Comparison of ENCODE assay signal across 1 cellular context in the genomic region with DNA sequence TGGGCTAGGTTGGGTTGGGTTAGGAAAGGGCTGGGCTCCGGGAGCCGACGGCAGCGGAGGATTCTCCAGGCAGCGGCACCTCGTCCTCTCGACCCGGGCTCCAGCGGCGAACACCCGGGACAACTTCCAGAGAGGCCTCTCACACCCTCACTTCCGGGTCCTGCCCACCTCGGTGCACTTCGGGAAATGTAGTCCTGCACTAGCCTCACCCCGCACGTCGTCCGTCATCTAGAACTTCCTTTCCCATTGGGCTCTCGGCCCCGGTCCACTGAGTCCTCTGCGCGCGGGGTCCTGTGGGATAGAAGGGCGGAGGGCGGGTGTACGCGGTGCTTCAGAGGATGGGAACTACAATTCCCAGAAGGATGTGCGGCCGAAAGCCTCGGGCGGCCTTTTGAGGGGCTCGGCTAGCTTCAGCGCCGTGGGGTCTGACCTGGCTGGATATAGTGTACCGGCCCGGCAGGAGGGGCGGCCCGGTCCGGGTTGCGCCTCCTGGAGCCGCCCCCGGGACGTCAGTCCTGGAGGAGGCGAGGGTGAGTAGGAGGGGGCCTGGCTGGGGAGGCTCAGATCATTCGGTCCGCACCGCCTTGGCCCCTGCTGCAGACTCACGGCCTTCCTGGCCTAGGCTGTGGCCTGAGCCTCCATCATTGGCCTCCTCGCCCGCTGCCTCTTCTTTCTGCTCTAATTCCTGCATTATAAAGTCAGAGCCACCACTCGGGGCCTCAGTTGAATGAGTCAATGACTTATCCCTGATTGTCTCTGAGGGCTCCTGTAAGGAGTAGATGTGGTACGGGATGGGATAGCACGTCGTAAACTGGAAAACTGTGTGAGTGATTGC.
TF ChIP-seq lines count a peak whose summit lies in the region.

A gene (minus strand): TSS at position 114 of the 835 bp plus-strand sequence. CDS start 160 bp downstream, outside the sequence.
A gene with protein sequence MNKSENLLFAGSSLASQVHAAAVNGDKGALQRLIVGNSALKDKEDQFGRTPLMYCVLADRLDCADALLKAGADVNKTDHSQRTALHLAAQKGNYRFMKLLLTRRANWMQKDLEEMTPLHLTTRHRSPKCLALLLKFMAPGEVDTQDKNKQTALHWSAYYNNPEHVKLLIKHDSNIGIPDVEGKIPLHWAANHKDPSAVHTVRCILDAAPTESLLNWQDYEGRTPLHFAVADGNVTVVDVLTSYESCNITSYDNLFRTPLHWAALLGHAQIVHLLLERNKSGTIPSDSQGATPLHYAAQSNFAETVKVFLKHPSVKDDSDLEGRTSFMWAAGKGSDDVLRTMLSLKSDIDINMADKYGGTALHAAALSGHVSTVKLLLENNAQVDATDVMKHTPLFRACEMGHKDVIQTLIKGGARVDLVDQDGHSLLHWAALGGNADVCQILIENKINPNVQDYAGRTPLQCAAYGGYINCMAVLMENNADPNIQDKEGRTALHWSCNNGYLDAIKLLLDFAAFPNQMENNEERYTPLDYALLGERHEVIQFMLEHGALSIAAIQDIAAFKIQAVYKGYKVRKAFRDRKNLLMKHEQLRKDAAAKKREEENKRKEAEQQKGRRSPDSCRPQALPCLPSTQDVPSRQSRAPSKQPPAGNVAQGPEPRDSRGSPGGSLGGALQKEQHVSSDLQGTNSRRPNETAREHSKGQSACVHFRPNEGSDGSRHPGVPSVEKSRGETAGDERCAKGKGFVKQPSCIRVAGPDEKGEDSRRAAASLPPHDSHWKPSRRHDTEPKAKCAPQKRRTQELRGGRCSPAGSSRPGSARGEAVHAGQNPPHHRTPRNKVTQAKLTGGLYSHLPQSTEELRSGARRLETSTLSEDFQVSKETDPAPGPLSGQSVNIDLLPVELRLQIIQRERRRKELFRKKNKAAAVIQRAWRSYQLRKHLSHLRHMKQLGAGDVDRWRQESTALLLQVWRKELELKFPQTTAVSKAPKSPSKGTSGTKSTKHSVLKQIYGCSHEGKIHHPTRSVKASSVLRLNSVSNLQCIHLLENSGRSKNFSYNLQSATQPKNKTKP (plus strand): TSS at position 357 of the 835 bp plus-strand sequence. CDS start 5,279 bp downstream, outside the sequence.

TF ChIP-seq in HepG2, 621 proteins besides CTCF, POLR2A, EP300 and RAD21 (continued from another document and continues in another):
- TF ChIP-seq, protein P1, sequence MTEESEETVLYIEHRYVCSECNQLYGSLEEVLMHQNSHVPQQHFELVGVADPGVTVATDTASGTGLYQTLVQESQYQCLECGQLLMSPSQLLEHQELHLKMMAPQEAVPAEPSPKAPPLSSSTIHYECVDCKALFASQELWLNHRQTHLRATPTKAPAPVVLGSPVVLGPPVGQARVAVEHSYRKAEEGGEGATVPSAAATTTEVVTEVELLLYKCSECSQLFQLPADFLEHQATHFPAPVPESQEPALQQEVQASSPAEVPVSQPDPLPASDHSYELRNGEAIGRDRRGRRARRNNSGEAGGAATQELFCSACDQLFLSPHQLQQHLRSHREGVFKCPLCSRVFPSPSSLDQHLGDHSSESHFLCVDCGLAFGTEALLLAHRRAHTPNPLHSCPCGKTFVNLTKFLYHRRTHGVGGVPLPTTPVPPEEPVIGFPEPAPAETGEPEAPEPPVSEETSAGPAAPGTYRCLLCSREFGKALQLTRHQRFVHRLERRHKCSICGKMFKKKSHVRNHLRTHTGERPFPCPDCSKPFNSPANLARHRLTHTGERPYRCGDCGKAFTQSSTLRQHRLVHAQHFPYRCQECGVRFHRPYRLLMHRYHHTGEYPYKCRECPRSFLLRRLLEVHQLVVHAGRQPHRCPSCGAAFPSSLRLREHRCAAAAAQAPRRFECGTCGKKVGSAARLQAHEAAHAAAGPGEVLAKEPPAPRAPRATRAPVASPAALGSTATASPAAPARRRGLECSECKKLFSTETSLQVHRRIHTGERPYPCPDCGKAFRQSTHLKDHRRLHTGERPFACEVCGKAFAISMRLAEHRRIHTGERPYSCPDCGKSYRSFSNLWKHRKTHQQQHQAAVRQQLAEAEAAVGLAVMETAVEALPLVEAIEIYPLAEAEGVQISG (CRISPR knock-in tag; IDR thresholded peaks at IDR 0.05), result peak; percentile 98
- no peak for TF ChIP-seq IRX3 (CRISPR knock-in tag; IDR thresholded peaks at IDR 0.05; ENCODE audit: borderline replicate concordance, low read depth)
- TF ChIP-seq ZNF256 (CRISPR knock-in tag; conservative IDR thresholded peaks at IDR 0.05), result no peak
- 0 out of 2 replicates have a peak, but pooled peaks have one; percentile 55 for TF ChIP-seq HES4 (CRISPR knock-in tag; IDR thresholded peaks at IDR 0.05; ENCODE audit: borderline replicate concordance)
- peak; percentile 0; the same call in 1 of the 2 replicates for TF ChIP-seq ZNF605 (CRISPR knock-in tag; IDR thresholded peaks at IDR 0.05)
- no peak; the same call in 1 of the 2 replicates for TF ChIP-seq ARNTL (CRISPR knock-in tag; IDR thresholded peaks at IDR 0.05)
- TF ChIP-seq MXD4 (CRISPR knock-in tag; IDR thresholded peaks at IDR 0.05), result 0 out of 2 replicates have a peak, but pooled peaks have one; percentile 26
- TF ChIP-seq ZNF652 (CRISPR knock-in tag; IDR thresholded peaks at IDR 0.05; ENCODE audit: borderline replicate concordance, low read depth), result no peak
- TF ChIP-seq HOXA9 (CRISPR knock-in tag; IDR thresholded peaks at IDR 0.05; ENCODE audit: borderline replicate concordance), result no peak
- no peak for TF ChIP-seq ZNF616 (CRISPR knock-in tag; IDR thresholded peaks at IDR 0.05; ENCODE audit: low read depth)
- TF ChIP-seq, protein P2, sequence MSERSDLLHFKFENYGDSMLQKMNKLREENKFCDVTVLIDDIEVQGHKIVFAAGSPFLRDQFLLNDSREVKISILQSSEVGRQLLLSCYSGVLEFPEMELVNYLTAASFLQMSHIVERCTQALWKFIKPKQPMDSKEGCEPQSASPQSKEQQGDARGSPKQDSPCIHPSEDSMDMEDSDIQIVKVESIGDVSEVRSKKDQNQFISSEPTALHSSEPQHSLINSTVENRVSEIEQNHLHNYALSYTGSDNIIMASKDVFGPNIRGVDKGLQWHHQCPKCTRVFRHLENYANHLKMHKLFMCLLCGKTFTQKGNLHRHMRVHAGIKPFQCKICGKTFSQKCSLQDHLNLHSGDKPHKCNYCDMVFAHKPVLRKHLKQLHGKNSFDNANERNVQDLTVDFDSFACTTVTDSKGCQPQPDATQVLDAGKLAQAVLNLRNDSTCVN (CRISPR knock-in tag; IDR thresholded peaks at IDR 0.05; ENCODE audit: borderline replicate concordance), result peak; percentile 39; the same call in 1 of the 2 replicates
- no peak for TF ChIP-seq NFE2 (CRISPR knock-in tag; IDR thresholded peaks at IDR 0.05)
- 0 out of 2 replicates have a peak, but pooled peaks have one; percentile 8 for TF ChIP-seq ZNF430 (CRISPR knock-in tag; IDR thresholded peaks at IDR 0.05)
- TF ChIP-seq, protein P3, sequence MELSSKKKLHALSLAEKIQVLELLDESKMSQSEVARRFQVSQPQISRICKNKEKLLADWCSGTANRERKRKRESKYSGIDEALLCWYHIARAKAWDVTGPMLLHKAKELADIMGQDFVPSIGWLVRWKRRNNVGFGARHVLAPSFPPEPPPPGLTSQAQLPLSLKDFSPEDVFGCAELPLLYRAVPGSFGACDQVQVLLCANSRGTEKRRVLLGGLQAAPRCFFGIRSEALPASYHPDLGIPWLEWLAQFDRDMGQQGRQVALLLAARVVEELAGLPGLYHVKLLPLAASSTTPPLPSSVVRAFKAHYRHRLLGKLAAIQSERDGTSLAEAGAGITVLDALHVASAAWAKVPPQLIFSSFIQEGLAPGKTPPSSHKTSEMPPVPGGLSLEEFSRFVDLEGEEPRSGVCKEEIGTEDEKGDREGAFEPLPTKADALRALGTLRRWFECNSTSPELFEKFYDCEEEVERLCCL (CRISPR knock-in tag; IDR thresholded peaks at IDR 0.05; ENCODE audit: borderline replicate concordance), result no peak
- peak; percentile 48; the same call in 1 of the 2 replicates for TF ChIP-seq ZNF160 (CRISPR knock-in tag; IDR thresholded peaks at IDR 0.05)
- TF ChIP-seq ZNF629 (CRISPR knock-in tag; conservative IDR thresholded peaks at IDR 0.05), result no peak
- TF ChIP-seq, protein P4, sequence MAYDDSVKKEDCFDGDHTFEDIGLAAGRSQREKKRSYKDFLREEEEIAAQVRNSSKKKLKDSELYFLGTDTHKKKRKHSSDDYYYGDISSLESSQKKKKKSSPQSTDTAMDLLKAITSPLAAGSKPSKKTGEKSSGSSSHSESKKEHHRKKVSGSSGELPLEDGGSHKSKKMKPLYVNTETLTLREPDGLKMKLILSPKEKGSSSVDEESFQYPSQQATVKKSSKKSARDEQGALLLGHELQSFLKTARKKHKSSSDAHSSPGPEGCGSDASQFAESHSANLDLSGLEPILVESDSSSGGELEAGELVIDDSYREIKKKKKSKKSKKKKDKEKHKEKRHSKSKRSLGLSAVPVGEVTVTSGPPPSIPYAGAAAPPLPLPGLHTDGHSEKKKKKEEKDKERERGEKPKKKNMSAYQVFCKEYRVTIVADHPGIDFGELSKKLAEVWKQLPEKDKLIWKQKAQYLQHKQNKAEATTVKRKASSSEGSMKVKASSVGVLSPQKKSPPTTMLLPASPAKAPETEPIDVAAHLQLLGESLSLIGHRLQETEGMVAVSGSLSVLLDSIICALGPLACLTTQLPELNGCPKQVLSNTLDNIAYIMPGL (CRISPR knock-in tag; IDR thresholded peaks at IDR 0.05; ENCODE audit: borderline replicate concordance in 1 of 2, low read depth in 1 of 2), result peak in 1 of 2 experiments; percentile 43; a peak in 2 of 4 replicates
- no peak for TF ChIP-seq SMAD9 (CRISPR knock-in tag; IDR thresholded peaks at IDR 0.05)
- TF ChIP-seq HOXA3 (CRISPR knock-in tag; IDR thresholded peaks at IDR 0.05), result peak; percentile 25; the same call in 1 of the 2 replicates
- TF ChIP-seq, protein P5, sequence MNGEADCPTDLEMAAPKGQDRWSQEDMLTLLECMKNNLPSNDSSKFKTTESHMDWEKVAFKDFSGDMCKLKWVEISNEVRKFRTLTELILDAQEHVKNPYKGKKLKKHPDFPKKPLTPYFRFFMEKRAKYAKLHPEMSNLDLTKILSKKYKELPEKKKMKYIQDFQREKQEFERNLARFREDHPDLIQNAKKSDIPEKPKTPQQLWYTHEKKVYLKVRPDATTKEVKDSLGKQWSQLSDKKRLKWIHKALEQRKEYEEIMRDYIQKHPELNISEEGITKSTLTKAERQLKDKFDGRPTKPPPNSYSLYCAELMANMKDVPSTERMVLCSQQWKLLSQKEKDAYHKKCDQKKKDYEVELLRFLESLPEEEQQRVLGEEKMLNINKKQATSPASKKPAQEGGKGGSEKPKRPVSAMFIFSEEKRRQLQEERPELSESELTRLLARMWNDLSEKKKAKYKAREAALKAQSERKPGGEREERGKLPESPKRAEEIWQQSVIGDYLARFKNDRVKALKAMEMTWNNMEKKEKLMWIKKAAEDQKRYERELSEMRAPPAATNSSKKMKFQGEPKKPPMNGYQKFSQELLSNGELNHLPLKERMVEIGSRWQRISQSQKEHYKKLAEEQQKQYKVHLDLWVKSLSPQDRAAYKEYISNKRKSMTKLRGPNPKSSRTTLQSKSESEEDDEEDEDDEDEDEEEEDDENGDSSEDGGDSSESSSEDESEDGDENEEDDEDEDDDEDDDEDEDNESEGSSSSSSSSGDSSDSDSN (CRISPR knock-in tag; IDR thresholded peaks at IDR 0.05), result peak; percentile 86
- TF ChIP-seq ZNF572 (CRISPR knock-in tag; IDR thresholded peaks at IDR 0.05), result no peak
- no peak for TF ChIP-seq ZNF550 (CRISPR knock-in tag; IDR thresholded peaks at IDR 0.05; ENCODE audit: borderline replicate concordance)
- TF ChIP-seq U2AF1 (optimal IDR thresholded peaks at IDR 0.05; ENCODE audit: low read depth, low read length), result no peak
- TF ChIP-seq SP5 (CRISPR knock-in tag; IDR thresholded peaks at IDR 0.05; ENCODE audit: borderline replicate concordance, low read depth), result peak; percentile 37; the same call in 1 of the 2 replicates
- TF ChIP-seq, protein P6, sequence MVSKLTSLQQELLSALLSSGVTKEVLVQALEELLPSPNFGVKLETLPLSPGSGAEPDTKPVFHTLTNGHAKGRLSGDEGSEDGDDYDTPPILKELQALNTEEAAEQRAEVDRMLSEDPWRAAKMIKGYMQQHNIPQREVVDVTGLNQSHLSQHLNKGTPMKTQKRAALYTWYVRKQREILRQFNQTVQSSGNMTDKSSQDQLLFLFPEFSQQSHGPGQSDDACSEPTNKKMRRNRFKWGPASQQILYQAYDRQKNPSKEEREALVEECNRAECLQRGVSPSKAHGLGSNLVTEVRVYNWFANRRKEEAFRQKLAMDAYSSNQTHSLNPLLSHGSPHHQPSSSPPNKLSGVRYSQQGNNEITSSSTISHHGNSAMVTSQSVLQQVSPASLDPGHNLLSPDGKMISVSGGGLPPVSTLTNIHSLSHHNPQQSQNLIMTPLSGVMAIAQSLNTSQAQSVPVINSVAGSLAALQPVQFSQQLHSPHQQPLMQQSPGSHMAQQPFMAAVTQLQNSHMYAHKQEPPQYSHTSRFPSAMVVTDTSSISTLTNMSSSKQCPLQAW (CRISPR knock-in tag; IDR thresholded peaks at IDR 0.05), result 0 out of 2 replicates have a peak, but pooled peaks have one; percentile 55
- TF ChIP-seq HNF4A (CRISPR knock-in tag; IDR thresholded peaks at IDR 0.05), result peak; percentile 81
- TF ChIP-seq ZBTB42 (CRISPR knock-in tag; IDR thresholded peaks at IDR 0.05), result no peak
- peak; percentile 53 for TF ChIP-seq FOSL2 (CRISPR knock-in tag; IDR thresholded peaks at IDR 0.05)
- TF ChIP-seq, protein P7, sequence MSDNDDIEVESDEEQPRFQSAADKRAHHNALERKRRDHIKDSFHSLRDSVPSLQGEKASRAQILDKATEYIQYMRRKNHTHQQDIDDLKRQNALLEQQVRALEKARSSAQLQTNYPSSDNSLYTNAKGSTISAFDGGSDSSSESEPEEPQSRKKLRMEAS (IDR thresholded peaks at IDR 0.05), result peak; percentile 41; the same call in 1 of the 2 replicates
- TF ChIP-seq, protein P8, sequence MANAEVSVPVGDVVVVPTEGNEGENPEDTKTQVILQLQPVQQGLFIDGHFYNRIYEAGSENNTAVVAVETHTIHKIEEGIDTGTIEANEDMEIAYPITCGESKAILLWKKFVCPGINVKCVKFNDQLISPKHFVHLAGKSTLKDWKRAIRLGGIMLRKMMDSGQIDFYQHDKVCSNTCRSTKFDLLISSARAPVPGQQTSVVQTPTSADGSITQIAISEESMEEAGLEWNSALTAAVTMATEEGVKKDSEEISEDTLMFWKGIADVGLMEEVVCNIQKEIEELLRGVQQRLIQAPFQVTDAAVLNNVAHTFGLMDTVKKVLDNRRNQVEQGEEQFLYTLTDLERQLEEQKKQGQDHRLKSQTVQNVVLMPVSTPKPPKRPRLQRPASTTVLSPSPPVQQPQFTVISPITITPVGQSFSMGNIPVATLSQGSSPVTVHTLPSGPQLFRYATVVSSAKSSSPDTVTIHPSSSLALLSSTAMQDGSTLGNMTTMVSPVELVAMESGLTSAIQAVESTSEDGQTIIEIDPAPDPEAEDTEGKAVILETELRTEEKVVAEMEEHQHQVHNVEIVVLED (CRISPR knock-in tag; IDR thresholded peaks at IDR 0.05; ENCODE audit: borderline replicate concordance), result peak; percentile 91
- TF ChIP-seq SALL2 (CRISPR knock-in tag; IDR thresholded peaks at IDR 0.05), result peak; percentile 31
- no peak for TF ChIP-seq SIX1 (CRISPR knock-in tag; IDR thresholded peaks at IDR 0.05; ENCODE audit: borderline replicate concordance)
- no peak for TF ChIP-seq ATF7 (IDR thresholded peaks at IDR 0.05)
- TF ChIP-seq ATF7 (CRISPR knock-in tag; IDR thresholded peaks at IDR 0.05), result no peak
- no peak for TF ChIP-seq ZNF703 (CRISPR knock-in tag; IDR thresholded peaks at IDR 0.05; ENCODE audit: borderline replicate concordance)
- no peak for TF ChIP-seq ZNF598 (CRISPR knock-in tag; IDR thresholded peaks at IDR 0.05; ENCODE audit: borderline replicate concordance)
- TF ChIP-seq, protein P9, sequence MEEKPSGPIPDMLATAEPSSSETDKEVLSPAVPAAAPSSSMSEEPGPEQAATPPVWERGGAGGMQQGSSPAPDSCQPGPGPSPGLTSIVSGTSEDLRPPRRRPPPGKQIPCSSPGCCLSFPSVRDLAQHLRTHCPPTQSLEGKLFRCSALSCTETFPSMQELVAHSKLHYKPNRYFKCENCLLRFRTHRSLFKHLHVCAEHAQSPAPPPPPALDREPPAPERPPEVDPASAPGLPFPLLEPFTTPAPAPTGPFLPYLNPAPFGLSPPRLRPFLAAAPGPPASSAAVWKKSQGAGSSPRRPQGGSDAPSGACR (CRISPR knock-in tag; IDR thresholded peaks at IDR 0.05), result 0 out of 2 replicates have a peak, but pooled peaks have one; percentile 16
